1 cellular context compared by ENCODE assay signal in genomic region chr19:49114630-49115363, GRCh38.
A peak's percentile ranks its signal among the peaks of the same experiment; 100 is the strongest.
TF ChIP-seq lines count a peak whose summit lies in the region.

No MANE protein-coding gene starts in this region.

TF ChIP-seq in K562, 482 proteins besides CTCF, POLR2A, EP300 and RAD21 (continues in another document):
- TF ChIP-seq HMGN3 (IDR thresholded peaks at IDR 0.05; ENCODE audit: borderline replicate concordance, extremely low read depth, insufficient read length, low read depth, low read length) = no peak
- TF ChIP-seq, protein P1, sequence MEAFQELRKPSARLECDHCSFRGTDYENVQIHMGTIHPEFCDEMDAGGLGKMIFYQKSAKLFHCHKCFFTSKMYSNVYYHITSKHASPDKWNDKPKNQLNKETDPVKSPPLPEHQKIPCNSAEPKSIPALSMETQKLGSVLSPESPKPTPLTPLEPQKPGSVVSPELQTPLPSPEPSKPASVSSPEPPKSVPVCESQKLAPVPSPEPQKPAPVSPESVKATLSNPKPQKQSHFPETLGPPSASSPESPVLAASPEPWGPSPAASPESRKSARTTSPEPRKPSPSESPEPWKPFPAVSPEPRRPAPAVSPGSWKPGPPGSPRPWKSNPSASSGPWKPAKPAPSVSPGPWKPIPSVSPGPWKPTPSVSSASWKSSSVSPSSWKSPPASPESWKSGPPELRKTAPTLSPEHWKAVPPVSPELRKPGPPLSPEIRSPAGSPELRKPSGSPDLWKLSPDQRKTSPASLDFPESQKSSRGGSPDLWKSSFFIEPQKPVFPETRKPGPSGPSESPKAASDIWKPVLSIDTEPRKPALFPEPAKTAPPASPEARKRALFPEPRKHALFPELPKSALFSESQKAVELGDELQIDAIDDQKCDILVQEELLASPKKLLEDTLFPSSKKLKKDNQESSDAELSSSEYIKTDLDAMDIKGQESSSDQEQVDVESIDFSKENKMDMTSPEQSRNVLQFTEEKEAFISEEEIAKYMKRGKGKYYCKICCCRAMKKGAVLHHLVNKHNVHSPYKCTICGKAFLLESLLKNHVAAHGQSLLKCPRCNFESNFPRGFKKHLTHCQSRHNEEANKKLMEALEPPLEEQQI (IDR thresholded peaks at IDR 0.05) = no peak
- TF ChIP-seq SMARCA5 (IDR thresholded peaks at IDR 0.05) = no peak
- TF ChIP-seq MEF2D (tag; conservative IDR thresholded peaks at IDR 0.05; ENCODE audit: low read depth) = no peak
- 0 out of 2 replicates have a peak, but pooled peaks have one; percentile 38 for TF ChIP-seq ZNF766 (CRISPR knock-in tag; conservative IDR thresholded peaks at IDR 0.05)
- TF ChIP-seq CTBP1 (IDR thresholded peaks at IDR 0.05; ENCODE audit: borderline replicate concordance) = 0 out of 2 replicates have a peak, but pooled peaks have one; percentile 14
- TF ChIP-seq, protein P2, sequence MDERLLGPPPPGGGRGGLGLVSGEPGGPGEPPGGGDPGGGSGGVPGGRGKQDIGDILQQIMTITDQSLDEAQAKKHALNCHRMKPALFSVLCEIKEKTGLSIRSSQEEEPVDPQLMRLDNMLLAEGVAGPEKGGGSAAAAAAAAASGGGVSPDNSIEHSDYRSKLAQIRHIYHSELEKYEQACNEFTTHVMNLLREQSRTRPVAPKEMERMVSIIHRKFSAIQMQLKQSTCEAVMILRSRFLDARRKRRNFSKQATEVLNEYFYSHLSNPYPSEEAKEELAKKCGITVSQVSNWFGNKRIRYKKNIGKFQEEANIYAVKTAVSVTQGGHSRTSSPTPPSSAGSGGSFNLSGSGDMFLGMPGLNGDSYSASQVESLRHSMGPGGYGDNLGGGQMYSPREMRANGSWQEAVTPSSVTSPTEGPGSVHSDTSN (CRISPR knock-in tag; IDR thresholded peaks at IDR 0.05; ENCODE audit: low read depth) = no peak
- TF ChIP-seq, protein P2 (tag; conservative IDR thresholded peaks at IDR 0.05; ENCODE audit: low read depth) = no peak
- TF ChIP-seq MTF1 (CRISPR knock-in tag; IDR thresholded peaks at IDR 0.05; ENCODE audit: borderline replicate concordance) = no peak
- TF ChIP-seq PCBP1 (IDR thresholded peaks at IDR 0.05; ENCODE audit: low read depth, low read length, poor library complexity, severe bottlenecking) = peak; percentile 69
- 0 out of 2 replicates have a peak, but pooled peaks have one; percentile 42 for TF ChIP-seq MBD2 (IDR thresholded peaks at IDR 0.05; ENCODE audit: borderline replicate concordance, low read depth)
- peak; percentile 89 for TF ChIP-seq HCFC1 (IDR thresholded peaks at IDR 0.05; ENCODE audit: low read depth, low read length)
- no peak for TF ChIP-seq PATZ1 (CRISPR knock-in tag; IDR thresholded peaks at IDR 0.05; ENCODE audit: borderline replicate concordance)
- TF ChIP-seq AFF1 (IDR thresholded peaks at IDR 0.05; ENCODE audit: low read depth in 1 of 2, partially characterized antibody in 2 of 2) = peak in 1 of 2 experiments; percentile 93
- TF ChIP-seq ZNF143 (CRISPR knock-in tag; IDR thresholded peaks at IDR 0.05) = peak; percentile 79
- no peak; the same call in 1 of the 2 replicates for TF ChIP-seq ATF7 (IDR thresholded peaks at IDR 0.05)
- 0 out of 2 replicates have a peak, but pooled peaks have one; percentile 21 for TF ChIP-seq ZBTB40 (IDR thresholded peaks at IDR 0.05)
- no peak for TF ChIP-seq ZBTB40 (CRISPR knock-in tag; IDR thresholded peaks at IDR 0.05)
- TF ChIP-seq ZFX (CRISPR knock-in tag; IDR thresholded peaks at IDR 0.05) = peak; percentile 54
- peak; percentile 44; the same call in 1 of the 2 replicates for TF ChIP-seq CXXC5 (CRISPR knock-in tag; IDR thresholded peaks at IDR 0.05)
- no peak; the same call in none of the 2 replicates for TF ChIP-seq ETS1 (conservative IDR thresholded peaks at IDR 0.05; ENCODE audit: control insufficient read depth, low read depth, low read length)
- TF ChIP-seq, protein P3, sequence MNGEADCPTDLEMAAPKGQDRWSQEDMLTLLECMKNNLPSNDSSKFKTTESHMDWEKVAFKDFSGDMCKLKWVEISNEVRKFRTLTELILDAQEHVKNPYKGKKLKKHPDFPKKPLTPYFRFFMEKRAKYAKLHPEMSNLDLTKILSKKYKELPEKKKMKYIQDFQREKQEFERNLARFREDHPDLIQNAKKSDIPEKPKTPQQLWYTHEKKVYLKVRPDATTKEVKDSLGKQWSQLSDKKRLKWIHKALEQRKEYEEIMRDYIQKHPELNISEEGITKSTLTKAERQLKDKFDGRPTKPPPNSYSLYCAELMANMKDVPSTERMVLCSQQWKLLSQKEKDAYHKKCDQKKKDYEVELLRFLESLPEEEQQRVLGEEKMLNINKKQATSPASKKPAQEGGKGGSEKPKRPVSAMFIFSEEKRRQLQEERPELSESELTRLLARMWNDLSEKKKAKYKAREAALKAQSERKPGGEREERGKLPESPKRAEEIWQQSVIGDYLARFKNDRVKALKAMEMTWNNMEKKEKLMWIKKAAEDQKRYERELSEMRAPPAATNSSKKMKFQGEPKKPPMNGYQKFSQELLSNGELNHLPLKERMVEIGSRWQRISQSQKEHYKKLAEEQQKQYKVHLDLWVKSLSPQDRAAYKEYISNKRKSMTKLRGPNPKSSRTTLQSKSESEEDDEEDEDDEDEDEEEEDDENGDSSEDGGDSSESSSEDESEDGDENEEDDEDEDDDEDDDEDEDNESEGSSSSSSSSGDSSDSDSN (IDR thresholded peaks at IDR 0.05; ENCODE audit: borderline replicate concordance in 1 of 2, low read depth in 2 of 2, low read length in 2 of 2) = 0 out of 4 replicates have a peak, but pooled peaks of 1 of the 2 experiments have one; percentile 16
- no peak for TF ChIP-seq TARDBP (IDR thresholded peaks at IDR 0.05)
- 0 out of 2 replicates have a peak, but pooled peaks have one; percentile 39 for TF ChIP-seq MAX (CRISPR knock-in tag; IDR thresholded peaks at IDR 0.05)
